ENCODE assay signal across 1 cellular context in genomic region chr7:151085691-151086620, GRCh38.
TF ChIP-seq lines count a peak whose summit lies in the region.

Gene AGAP3 (plus strand): TSS chr7:151086475. CDS start chr7:151086742, 267 bp downstream.

TF ChIP-seq in WTC11, 78 proteins besides CTCF, POLR2A, EP300 and RAD21 (continued from another document):
- TF ChIP-seq AR (CRISPR knock-in tag; IDR thresholded peaks at IDR 0.05) (no peak), ESRRA (CRISPR knock-in tag; IDR thresholded peaks at IDR 0.05; ENCODE audit: borderline replicate concordance) (no peak), ZSCAN18 (CRISPR knock-in tag; IDR thresholded peaks at IDR 0.05) (no peak), IRF2 (CRISPR knock-in tag; IDR thresholded peaks at IDR 0.05; ENCODE audit: borderline replicate concordance, low read depth) (no peak), TP53 (CRISPR knock-in tag; IDR thresholded peaks at IDR 0.05) (no peak), TEAD4 (CRISPR knock-in tag; IDR thresholded peaks at IDR 0.05) (no peak), ZNF232 (CRISPR knock-in tag; IDR thresholded peaks at IDR 0.05) (no peak), SMAD4 (CRISPR knock-in tag; IDR thresholded peaks at IDR 0.05) (no peak), NFYB (CRISPR knock-in tag; conservative IDR thresholded peaks at IDR 0.05; ENCODE audit: low read depth) (peak; percentile 44; the same call in 1 of the 2 replicates), ATF3 (CRISPR knock-in tag; conservative IDR thresholded peaks at IDR 0.05) (no peak), FOXJ3 (CRISPR knock-in tag; IDR thresholded peaks at IDR 0.05; ENCODE audit: borderline replicate concordance) (no peak), NFE2L1 (CRISPR knock-in tag; IDR thresholded peaks at IDR 0.05) (no peak), ZNF281 (CRISPR knock-in tag; IDR thresholded peaks at IDR 0.05) (no peak), E2F5 (CRISPR knock-in tag; IDR thresholded peaks at IDR 0.05) (no peak)
